Comparison of ENCODE assay signal across 1 cellular context in the genomic region with DNA sequence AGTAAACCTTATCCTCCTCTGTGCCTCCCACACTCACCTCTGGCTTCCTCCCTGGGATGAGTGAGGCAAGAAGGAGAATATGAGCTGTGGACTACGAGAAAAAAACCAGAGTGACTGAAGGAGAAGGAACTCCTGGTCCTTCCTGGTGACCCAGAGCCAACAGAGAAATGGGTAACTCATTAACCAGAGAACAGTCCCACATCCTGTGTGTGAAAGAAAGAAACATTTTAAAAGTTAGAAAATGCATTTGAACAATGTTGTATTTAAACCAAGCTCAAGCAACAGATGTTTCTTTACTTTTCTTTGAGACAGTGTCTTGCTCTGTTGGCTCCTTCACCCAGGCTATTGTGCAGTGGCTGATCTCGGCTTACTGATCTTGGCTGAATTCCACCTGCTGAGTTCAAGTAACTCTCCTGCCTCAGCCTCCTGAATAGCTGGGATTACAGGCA.
TF ChIP-seq lines count a peak whose summit lies in the region.

No MANE protein-coding gene starts in this region.

TF ChIP-seq in HepG2, 621 proteins besides CTCF, POLR2A, EP300 and RAD21 (continues in another document):
- TF ChIP-seq, protein P1, sequence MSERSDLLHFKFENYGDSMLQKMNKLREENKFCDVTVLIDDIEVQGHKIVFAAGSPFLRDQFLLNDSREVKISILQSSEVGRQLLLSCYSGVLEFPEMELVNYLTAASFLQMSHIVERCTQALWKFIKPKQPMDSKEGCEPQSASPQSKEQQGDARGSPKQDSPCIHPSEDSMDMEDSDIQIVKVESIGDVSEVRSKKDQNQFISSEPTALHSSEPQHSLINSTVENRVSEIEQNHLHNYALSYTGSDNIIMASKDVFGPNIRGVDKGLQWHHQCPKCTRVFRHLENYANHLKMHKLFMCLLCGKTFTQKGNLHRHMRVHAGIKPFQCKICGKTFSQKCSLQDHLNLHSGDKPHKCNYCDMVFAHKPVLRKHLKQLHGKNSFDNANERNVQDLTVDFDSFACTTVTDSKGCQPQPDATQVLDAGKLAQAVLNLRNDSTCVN (CRISPR knock-in tag; IDR thresholded peaks at IDR 0.05; ENCODE audit: borderline replicate concordance) = no peak
- TF ChIP-seq HOXA9 (CRISPR knock-in tag; IDR thresholded peaks at IDR 0.05; ENCODE audit: borderline replicate concordance) = no peak
- 0 out of 2 replicates have a peak, but pooled peaks have one; percentile 24 for TF ChIP-seq GATAD2A (CRISPR knock-in tag; IDR thresholded peaks at IDR 0.05)
- peak; percentile 14; the same call in 1 of the 2 replicates for TF ChIP-seq RXRB (CRISPR knock-in tag; IDR thresholded peaks at IDR 0.05; ENCODE audit: borderline replicate concordance)
- no peak for TF ChIP-seq MXD4 (CRISPR knock-in tag; IDR thresholded peaks at IDR 0.05)
- TF ChIP-seq, protein P2, sequence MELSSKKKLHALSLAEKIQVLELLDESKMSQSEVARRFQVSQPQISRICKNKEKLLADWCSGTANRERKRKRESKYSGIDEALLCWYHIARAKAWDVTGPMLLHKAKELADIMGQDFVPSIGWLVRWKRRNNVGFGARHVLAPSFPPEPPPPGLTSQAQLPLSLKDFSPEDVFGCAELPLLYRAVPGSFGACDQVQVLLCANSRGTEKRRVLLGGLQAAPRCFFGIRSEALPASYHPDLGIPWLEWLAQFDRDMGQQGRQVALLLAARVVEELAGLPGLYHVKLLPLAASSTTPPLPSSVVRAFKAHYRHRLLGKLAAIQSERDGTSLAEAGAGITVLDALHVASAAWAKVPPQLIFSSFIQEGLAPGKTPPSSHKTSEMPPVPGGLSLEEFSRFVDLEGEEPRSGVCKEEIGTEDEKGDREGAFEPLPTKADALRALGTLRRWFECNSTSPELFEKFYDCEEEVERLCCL (CRISPR knock-in tag; IDR thresholded peaks at IDR 0.05; ENCODE audit: borderline replicate concordance) = no peak
- TF ChIP-seq ATM (IDR thresholded peaks at IDR 0.05; ENCODE audit: borderline replicate concordance) = no peak
- TF ChIP-seq, protein P3, sequence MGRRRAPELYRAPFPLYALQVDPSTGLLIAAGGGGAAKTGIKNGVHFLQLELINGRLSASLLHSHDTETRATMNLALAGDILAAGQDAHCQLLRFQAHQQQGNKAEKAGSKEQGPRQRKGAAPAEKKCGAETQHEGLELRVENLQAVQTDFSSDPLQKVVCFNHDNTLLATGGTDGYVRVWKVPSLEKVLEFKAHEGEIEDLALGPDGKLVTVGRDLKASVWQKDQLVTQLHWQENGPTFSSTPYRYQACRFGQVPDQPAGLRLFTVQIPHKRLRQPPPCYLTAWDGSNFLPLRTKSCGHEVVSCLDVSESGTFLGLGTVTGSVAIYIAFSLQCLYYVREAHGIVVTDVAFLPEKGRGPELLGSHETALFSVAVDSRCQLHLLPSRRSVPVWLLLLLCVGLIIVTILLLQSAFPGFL (CRISPR knock-in tag; IDR thresholded peaks at IDR 0.05) = no peak
- TF ChIP-seq, protein P4, sequence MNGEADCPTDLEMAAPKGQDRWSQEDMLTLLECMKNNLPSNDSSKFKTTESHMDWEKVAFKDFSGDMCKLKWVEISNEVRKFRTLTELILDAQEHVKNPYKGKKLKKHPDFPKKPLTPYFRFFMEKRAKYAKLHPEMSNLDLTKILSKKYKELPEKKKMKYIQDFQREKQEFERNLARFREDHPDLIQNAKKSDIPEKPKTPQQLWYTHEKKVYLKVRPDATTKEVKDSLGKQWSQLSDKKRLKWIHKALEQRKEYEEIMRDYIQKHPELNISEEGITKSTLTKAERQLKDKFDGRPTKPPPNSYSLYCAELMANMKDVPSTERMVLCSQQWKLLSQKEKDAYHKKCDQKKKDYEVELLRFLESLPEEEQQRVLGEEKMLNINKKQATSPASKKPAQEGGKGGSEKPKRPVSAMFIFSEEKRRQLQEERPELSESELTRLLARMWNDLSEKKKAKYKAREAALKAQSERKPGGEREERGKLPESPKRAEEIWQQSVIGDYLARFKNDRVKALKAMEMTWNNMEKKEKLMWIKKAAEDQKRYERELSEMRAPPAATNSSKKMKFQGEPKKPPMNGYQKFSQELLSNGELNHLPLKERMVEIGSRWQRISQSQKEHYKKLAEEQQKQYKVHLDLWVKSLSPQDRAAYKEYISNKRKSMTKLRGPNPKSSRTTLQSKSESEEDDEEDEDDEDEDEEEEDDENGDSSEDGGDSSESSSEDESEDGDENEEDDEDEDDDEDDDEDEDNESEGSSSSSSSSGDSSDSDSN (CRISPR knock-in tag; IDR thresholded peaks at IDR 0.05) = no peak
- TF ChIP-seq POLR2AphosphoS5 (IDR thresholded peaks at IDR 0.05; ENCODE audit: low read depth, low read length) = no peak
- no peak for TF ChIP-seq KLF15 (CRISPR knock-in tag; IDR thresholded peaks at IDR 0.05; ENCODE audit: borderline replicate concordance)
- peak; percentile 8 for TF ChIP-seq TEAD3 (CRISPR knock-in tag; optimal IDR thresholded peaks at IDR 0.05; ENCODE audit: borderline replicate concordance)
- TF ChIP-seq BCLAF1 (IDR thresholded peaks at IDR 0.05) = no peak
- TF ChIP-seq ZNF619 (CRISPR knock-in tag; IDR thresholded peaks at IDR 0.05) = no peak
- TF ChIP-seq, protein P5, sequence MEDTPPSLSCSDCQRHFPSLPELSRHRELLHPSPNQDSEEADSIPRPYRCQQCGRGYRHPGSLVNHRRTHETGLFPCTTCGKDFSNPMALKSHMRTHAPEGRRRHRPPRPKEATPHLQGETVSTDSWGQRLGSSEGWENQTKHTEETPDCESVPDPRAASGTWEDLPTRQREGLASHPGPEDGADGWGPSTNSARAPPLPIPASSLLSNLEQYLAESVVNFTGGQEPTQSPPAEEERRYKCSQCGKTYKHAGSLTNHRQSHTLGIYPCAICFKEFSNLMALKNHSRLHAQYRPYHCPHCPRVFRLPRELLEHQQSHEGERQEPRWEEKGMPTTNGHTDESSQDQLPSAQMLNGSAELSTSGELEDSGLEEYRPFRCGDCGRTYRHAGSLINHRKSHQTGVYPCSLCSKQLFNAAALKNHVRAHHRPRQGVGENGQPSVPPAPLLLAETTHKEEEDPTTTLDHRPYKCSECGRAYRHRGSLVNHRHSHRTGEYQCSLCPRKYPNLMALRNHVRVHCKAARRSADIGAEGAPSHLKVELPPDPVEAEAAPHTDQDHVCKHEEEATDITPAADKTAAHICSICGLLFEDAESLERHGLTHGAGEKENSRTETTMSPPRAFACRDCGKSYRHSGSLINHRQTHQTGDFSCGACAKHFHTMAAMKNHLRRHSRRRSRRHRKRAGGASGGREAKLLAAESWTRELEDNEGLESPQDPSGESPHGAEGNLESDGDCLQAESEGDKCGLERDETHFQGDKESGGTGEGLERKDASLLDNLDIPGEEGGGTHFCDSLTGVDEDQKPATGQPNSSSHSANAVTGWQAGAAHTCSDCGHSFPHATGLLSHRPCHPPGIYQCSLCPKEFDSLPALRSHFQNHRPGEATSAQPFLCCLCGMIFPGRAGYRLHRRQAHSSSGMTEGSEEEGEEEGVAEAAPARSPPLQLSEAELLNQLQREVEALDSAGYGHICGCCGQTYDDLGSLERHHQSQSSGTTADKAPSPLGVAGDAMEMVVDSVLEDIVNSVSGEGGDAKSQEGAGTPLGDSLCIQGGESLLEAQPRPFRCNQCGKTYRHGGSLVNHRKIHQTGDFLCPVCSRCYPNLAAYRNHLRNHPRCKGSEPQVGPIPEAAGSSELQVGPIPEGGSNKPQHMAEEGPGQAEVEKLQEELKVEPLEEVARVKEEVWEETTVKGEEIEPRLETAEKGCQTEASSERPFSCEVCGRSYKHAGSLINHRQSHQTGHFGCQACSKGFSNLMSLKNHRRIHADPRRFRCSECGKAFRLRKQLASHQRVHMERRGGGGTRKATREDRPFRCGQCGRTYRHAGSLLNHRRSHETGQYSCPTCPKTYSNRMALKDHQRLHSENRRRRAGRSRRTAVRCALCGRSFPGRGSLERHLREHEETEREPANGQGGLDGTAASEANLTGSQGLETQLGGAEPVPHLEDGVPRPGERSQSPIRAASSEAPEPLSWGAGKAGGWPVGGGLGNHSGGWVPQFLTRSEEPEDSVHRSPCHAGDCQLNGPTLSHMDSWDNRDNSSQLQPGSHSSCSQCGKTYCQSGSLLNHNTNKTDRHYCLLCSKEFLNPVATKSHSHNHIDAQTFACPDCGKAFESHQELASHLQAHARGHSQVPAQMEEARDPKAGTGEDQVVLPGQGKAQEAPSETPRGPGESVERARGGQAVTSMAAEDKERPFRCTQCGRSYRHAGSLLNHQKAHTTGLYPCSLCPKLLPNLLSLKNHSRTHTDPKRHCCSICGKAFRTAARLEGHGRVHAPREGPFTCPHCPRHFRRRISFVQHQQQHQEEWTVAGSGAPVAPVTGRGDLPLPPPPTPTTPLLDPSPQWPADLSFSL (CRISPR knock-in tag; IDR thresholded peaks at IDR 0.05) = no peak
- peak; percentile 13; the same call in 1 of the 2 replicates for TF ChIP-seq MED1 (CRISPR knock-in tag; IDR thresholded peaks at IDR 0.05)
- TF ChIP-seq, protein P6, sequence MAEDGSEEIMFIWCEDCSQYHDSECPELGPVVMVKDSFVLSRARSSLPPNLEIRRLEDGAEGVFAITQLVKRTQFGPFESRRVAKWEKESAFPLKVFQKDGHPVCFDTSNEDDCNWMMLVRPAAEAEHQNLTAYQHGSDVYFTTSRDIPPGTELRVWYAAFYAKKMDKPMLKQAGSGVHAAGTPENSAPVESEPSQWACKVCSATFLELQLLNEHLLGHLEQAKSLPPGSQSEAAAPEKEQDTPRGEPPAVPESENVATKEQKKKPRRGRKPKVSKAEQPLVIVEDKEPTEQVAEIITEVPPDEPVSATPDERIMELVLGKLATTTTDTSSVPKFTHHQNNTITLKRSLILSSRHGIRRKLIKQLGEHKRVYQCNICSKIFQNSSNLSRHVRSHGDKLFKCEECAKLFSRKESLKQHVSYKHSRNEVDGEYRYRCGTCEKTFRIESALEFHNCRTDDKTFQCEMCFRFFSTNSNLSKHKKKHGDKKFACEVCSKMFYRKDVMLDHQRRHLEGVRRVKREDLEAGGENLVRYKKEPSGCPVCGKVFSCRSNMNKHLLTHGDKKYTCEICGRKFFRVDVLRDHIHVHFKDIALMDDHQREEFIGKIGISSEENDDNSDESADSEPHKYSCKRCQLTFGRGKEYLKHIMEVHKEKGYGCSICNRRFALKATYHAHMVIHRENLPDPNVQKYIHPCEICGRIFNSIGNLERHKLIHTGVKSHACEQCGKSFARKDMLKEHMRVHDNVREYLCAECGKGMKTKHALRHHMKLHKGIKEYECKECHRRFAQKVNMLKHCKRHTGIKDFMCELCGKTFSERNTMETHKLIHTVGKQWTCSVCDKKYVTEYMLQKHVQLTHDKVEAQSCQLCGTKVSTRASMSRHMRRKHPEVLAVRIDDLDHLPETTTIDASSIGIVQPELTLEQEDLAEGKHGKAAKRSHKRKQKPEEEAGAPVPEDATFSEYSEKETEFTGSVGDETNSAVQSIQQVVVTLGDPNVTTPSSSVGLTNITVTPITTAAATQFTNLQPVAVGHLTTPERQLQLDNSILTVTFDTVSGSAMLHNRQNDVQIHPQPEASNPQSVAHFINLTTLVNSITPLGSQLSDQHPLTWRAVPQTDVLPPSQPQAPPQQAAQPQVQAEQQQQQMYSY (CRISPR knock-in tag; IDR thresholded peaks at IDR 0.05) = no peak
- TF ChIP-seq, protein P7, sequence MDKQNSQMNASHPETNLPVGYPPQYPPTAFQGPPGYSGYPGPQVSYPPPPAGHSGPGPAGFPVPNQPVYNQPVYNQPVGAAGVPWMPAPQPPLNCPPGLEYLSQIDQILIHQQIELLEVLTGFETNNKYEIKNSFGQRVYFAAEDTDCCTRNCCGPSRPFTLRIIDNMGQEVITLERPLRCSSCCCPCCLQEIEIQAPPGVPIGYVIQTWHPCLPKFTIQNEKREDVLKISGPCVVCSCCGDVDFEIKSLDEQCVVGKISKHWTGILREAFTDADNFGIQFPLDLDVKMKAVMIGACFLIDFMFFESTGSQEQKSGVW (CRISPR knock-in tag; IDR thresholded peaks at IDR 0.05; ENCODE audit: borderline replicate concordance) = no peak
- TF ChIP-seq NONO (IDR thresholded peaks at IDR 0.05) = no peak
- no peak for TF ChIP-seq NONO (CRISPR knock-in tag; conservative IDR thresholded peaks at IDR 0.05)
